Comparison of ENCODE assay signal across 6 cellular contexts in genomic region chr11:80720295-80720694, GRCh38.
"Had no signal": no experiment of that assay in that cellular context is flagged by ENCODE, and none has a peak within 500 bp of the region (broad histone marks: within the 10 kb centered on the region; RNA-seq: fewer than 3 reads in every experiment).

No MANE protein-coding gene starts in this region.

- H3K4me2 ChIP-seq: GM23338 had no signal

- H2AFZ ChIP-seq: GM23338 had no signal

- DNase-seq: H9, HCEC 1CT, KBM-7 had no signal

- H3K4me3 ChIP-seq: GM23338 had no signal

- FAIRE-seq: H1, HTR-8/SVneo had no signal

- ATAC-seq: GM23338 had no signal
